ENCODE assay signal across 8 cellular contexts in genomic region chr4:81919238-81919637, GRCh38.
DNase-seq lines count a peak whose midpoint lies in the region; ATAC-seq and TF ChIP-seq lines count a peak whose summit lies in the region.

No MANE protein-coding gene starts in this region.

- no peaks in the 10 kb centered on the region for H3K27me3 ChIP-seq in WERI-Rb-1 (ENCODE audit: insufficient read depth, low read depth, severe bottlenecking)
- H3K27me3 ChIP-seq in psoas muscle (ENCODE audit: insufficient read depth in 3 of 3, low read length in 2 of 3) = no peaks in the 10 kb centered on the region

- TF ChIP-seq CTCF in CD14-positive monocyte (IDR thresholded peaks at IDR 0.05) = peak; percentile 17
- peak; percentile 66 for TF ChIP-seq CTCF in WERI-Rb-1 (IDR thresholded peaks at IDR 0.05; ENCODE audit: low read depth, low read length)
- peak; percentile 47 for TF ChIP-seq CTCF in nephron progenitor cell (IDR thresholded peaks at IDR 0.05)
- no peak for TF ChIP-seq CTCF in psoas muscle (IDR thresholded peaks at IDR 0.05)

- no peaks in the 10 kb centered on the region for H3K36me3 Mint-ChIP-seq in CD14-positive monocyte
- H3K36me3 Mint-ChIP-seq in nephron progenitor cell (ENCODE audit: low read depth) = no peaks in the 10 kb centered on the region

- WGBS in psoas muscle, 3 donors = 64 to 65% (median 64%) methylated on average over 4 of the region's 4 CpGs

- intact Hi-C loops in CD14-positive monocyte (cut with micrococcal nuclease) = no loop called here
- intact Hi-C loops in psoas muscle (cut with DNase I) = no loop called here

- H3K27ac Mint-ChIP-seq in CD14-positive monocyte (peak overlapping the region in 1 of 7 donors; percentile 17), nephron progenitor cell (no peak overlapping the region)

- H3K27ac ChIP-seq in WERI-Rb-1 = no peak overlapping the region
- H3K27ac ChIP-seq in psoas muscle = no peak overlapping the region
- H3K27ac ChIP-seq in caudate nucleus (ENCODE audit: low read depth, low read length) = no peak overlapping the region

- H3K9me3 Mint-ChIP-seq in CD14-positive monocyte = no peaks in the 10 kb centered on the region
- peaks cover 3% of the 10 kb centered on the region for H3K9me3 Mint-ChIP-seq in nephron progenitor cell

- H3K4me1 Mint-ChIP-seq in CD14-positive monocyte = no peaks in the 10 kb centered on the region
- H3K4me1 Mint-ChIP-seq in nephron progenitor cell = peaks cover 24% of the 10 kb centered on the region

- peak; percentile 75 for ATAC-seq in GM18909 (IDR thresholded peaks at IDR 0.05; ENCODE audit: poor library complexity, unreplicated experiment)
- peak; percentile 65 for ATAC-seq in HG03378 (IDR thresholded peaks at IDR 0.05; ENCODE audit: unreplicated experiment)
- ATAC-seq in psoas muscle = no peak

- DNase-seq in CD14-positive monocyte (ENCODE audit: low spot score) = no peak
- peak; percentile 46 for DNase-seq in WERI-Rb-1
- no peak for DNase-seq in nephron progenitor cell
- no peak for DNase-seq in HuH-7 (ENCODE audit: low spot score)
- no peak for DNase-seq in psoas muscle
- DNase-seq in caudate nucleus (lab: John Stamatoyannopoulos, UW) = no peak

- H3K4me3 ChIP-seq in WERI-Rb-1 (ENCODE audit: low read depth, low read length) (no peak overlapping the region), psoas muscle (no peak overlapping the region)

- peaks cover 0 to 1% (median 0%) of the 10 kb centered on the region in 3 donors for H3K27me3 Mint-ChIP-seq in CD14-positive monocyte (ENCODE audit: low read depth in 3 of 3)
- peaks cover 8% of the 10 kb centered on the region for H3K27me3 Mint-ChIP-seq in nephron progenitor cell (ENCODE audit: low read depth, poor library complexity)

- no peak overlapping the region for H3K4me3 Mint-ChIP-seq in CD14-positive monocyte
- no peak overlapping the region for H3K4me3 Mint-ChIP-seq in nephron progenitor cell

- H3K9me3 ChIP-seq in WERI-Rb-1 (ENCODE audit: severe bottlenecking) = no peaks in the 10 kb centered on the region
- no peaks in the 10 kb centered on the region for H3K9me3 ChIP-seq in psoas muscle

- peaks cover 14% of the 10 kb centered on the region for H3K4me1 ChIP-seq in psoas muscle

- H3K36me3 ChIP-seq in WERI-Rb-1 = no peaks in the 10 kb centered on the region
- H3K36me3 ChIP-seq in psoas muscle (ENCODE audit: insufficient read depth in 1 of 2, low read depth in 1 of 2) = no peaks in the 10 kb centered on the region

Comparison
In these comparisons a context has a peak if more than half of its experiments do, and no peak if none do; other contexts are left out.
1. ATAC-seq: peak in GM18909 (single experiment) and HG03378 (single experiment); none in psoas muscle (0 of 4).